ENCODE assay signal across 15 cellular contexts in the genomic region with DNA sequence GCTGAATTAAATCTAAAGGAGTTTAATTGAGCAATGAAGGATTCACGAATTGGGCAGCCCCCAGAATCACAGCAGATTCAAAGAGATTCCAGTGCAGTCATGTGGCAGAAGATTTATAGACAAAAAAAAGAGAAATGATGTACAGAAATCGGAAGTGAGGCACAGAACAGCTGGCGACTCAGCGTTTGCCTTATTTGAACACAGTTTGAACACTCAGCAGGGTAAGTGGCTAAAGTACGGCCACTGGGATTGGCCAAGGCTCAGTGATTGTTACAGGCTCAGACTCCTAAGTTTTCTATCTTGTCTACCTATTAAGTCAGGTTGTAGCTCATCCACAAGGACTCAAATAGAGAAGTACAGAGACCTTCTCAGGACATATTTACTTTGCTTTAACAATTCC. TPM values are rescaled to one million over a fixed set of nuclear protein-coding genes. Genes with fewer than 3 reads are reported as not detected.
A peak's percentile ranks its signal among the peaks of the same experiment; 100 is the strongest.
DNase-seq lines count a peak whose midpoint lies in the region; ATAC-seq, FAIRE-seq and TF ChIP-seq lines count a peak whose summit lies in the region.
"Had no signal": no experiment of that assay in that cellular context is flagged by ENCODE, and none has a peak within 500 bp of the region (broad histone marks: within the 10 kb centered on the region; RNA-seq: fewer than 3 reads in every experiment).

No MANE protein-coding gene starts in this region.

- peaks cover 3 to 5% of the 10 kb centered on the region in 2 donors for H3K27me3 ChIP-seq in stomach smooth muscle (ENCODE audit: control insufficient read depth in 1 of 2, insufficient read depth in 2 of 2, low read length in 2 of 2)

- H3K4me1 ChIP-seq in stomach smooth muscle (ENCODE audit: control insufficient read depth, insufficient read depth, low read length) = peaks cover 17% of the 10 kb centered on the region
- H3K4me1 ChIP-seq: parathyroid adenoma had no signal

- H3K36me3 Mint-ChIP-seq in activated naive CD4-positive, alpha-beta T cell treated with anti-CD3 and anti-CD28 coated beads, Interleukin-2, amount 50 U/mL, for 24 hours = peaks cover 1% of the 10 kb centered on the region

- H3K9me3 Mint-ChIP-seq in activated naive CD4-positive, alpha-beta T cell treated with anti-CD3 and anti-CD28 coated beads, Interleukin-2, amount 50 U/mL, for 24 hours = no peaks in the 10 kb centered on the region

- peak overlapping the region; percentile 64 for H3K27ac ChIP-seq in stomach smooth muscle (ENCODE audit: low read length)
- H3K27ac ChIP-seq: parathyroid adenoma had no signal

- H3K27me3 Mint-ChIP-seq in activated naive CD4-positive, alpha-beta T cell treated with anti-CD3 and anti-CD28 coated beads, Interleukin-2, amount 50 U/mL, for 24 hours = no peaks in the 10 kb centered on the region

- H3K9me3 ChIP-seq in stomach smooth muscle (ENCODE audit: control insufficient read depth in 2 of 2, low read length in 2 of 2) = no peaks in the 10 kb centered on the region

- no peak for DNase-seq in activated naive CD4-positive, alpha-beta T cell treated with Interleukin-2 at 50 U/mL for 16 hours
- DNase-seq in OCI-M1 (lab: John Stamatoyannopoulos, UW) (peak; percentile 12), fibroblast of mammary gland (ENCODE audit: low read depth) (peak; percentile 50), GM12892 (ENCODE audit: insufficient read length) (no peak)
- DNase-seq in central memory CD4-positive, alpha-beta T cell = no peak
- DNase-seq: DMS53, erythroblast, mesendoderm, NCI-H1694, NCI-H69 had no signal

- H3K4me1 Mint-ChIP-seq in activated naive CD4-positive, alpha-beta T cell treated with anti-CD3 and anti-CD28 coated beads, Interleukin-2, amount 50 U/mL, for 24 hours = peaks cover 59% of the 10 kb centered on the region

- H3K4me3 ChIP-seq in fibroblast of mammary gland (ENCODE audit: control insufficient read depth, low read depth, low read length) = no peak overlapping the region
- H3K4me3 ChIP-seq in stomach smooth muscle (ENCODE audit: low read length in 2 of 2) = no peak overlapping the region

- peak overlapping the region; percentile 49 for H3K4me3 Mint-ChIP-seq in activated naive CD4-positive, alpha-beta T cell treated with anti-CD3 and anti-CD28 coated beads, Interleukin-2, amount 50 U/mL, for 24 hours

- ATAC-seq in GM21360 (IDR thresholded peaks at IDR 0.05; ENCODE audit: unreplicated experiment) = no peak

- TF ChIP-seq CTCF in fibroblast of mammary gland (conservative IDR thresholded peaks at IDR 0.05; ENCODE audit: control insufficient read depth, insufficient read depth, low read depth, low read length) = no peak

- H3K27ac Mint-ChIP-seq in activated naive CD4-positive, alpha-beta T cell treated with anti-CD3 and anti-CD28 coated beads, Interleukin-2, amount 50 U/mL, for 24 hours = peak overlapping the region; percentile 70

- no peak overlapping the region for H3K9ac ChIP-seq in stomach smooth muscle (ENCODE audit: low read length in 2 of 2)
- H3K9ac ChIP-seq: parathyroid adenoma had no signal

- no peaks in the 10 kb centered on the region for H3K36me3 ChIP-seq in stomach smooth muscle (ENCODE audit: control insufficient read depth in 2 of 2, insufficient read depth in 2 of 2, low read length in 2 of 2)

- no peak for TF ChIP-seq POLR2A in GM12892 (IDR thresholded peaks at IDR 0.05; ENCODE audit: low read depth, low read length)

- no peak for FAIRE-seq in GM12892 (lab: Jason Lieb, UNC)
- FAIRE-seq: TTC549 had no signal

RNA-seq across cellular contexts. Expression of gene CFAP97D2, which starts 11.6 kb away (rescaled TPM):
- not detected for polyA plus RNA-seq in GM12892 (2012; ENCODE audit: missing spikeins)

RNA-seq across cellular contexts. Expression of gene RASA3, which starts 35.0 kb away (rescaled TPM):
- polyA plus RNA-seq in GM12892 (2012; ENCODE audit: missing spikeins) = 15.6 TPM

Comparison
In these comparisons a context has a peak if more than half of its experiments do, and no peak if none do; other contexts are left out.
1. DNase-seq: peak in OCI-M1 (single experiment) and fibroblast of mammary gland (single experiment); none in activated naive CD4-positive, alpha-beta T cell treated with Interleukin-2 at 50 U/mL for 16 hours (single experiment), central memory CD4-positive, alpha-beta T cell (single experiment) and GM12892 (single experiment).